ENCODE assay signal across 1 cellular context in the genomic region with DNA sequence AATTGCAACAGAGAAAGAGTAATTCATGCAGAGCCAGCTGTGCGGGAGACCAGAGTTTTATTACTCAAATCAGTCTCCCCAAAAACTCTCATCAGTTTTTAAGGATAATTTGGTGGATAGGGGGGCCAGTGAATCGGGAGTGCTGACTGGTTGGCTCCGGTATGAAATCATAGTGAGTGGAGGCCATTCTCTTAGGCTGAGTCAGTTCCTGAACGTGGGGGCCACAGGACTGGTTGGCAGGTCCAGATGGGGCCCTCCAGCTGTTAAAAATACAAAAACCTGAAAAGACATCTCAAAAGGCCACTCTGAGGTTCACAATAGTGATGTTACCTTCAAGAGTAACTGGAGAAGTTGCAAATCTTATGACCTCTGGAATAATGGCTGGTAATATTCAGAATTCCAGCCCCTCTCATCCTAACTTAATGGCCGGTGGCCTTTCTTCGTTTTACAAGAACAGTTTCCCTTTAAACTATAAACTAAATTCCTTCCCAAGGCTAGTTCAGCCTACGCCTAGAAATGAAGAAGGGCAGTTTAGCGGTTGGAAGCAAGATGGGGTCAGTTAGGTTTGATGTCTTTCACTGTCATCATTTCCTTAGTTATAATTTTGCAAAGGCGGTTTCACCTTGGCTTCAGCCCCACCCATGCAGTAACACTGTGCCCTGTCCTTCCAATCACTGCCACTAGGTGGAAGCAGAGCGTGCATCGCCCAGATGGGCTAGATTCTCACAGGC.
TF ChIP-seq lines count a peak whose summit lies in the region.

No MANE protein-coding gene starts in this region.

TF ChIP-seq in HepG2, 621 proteins besides CTCF, POLR2A, EP300 and RAD21 (continued from another document and continues in another):
- TF ChIP-seq, protein P1, sequence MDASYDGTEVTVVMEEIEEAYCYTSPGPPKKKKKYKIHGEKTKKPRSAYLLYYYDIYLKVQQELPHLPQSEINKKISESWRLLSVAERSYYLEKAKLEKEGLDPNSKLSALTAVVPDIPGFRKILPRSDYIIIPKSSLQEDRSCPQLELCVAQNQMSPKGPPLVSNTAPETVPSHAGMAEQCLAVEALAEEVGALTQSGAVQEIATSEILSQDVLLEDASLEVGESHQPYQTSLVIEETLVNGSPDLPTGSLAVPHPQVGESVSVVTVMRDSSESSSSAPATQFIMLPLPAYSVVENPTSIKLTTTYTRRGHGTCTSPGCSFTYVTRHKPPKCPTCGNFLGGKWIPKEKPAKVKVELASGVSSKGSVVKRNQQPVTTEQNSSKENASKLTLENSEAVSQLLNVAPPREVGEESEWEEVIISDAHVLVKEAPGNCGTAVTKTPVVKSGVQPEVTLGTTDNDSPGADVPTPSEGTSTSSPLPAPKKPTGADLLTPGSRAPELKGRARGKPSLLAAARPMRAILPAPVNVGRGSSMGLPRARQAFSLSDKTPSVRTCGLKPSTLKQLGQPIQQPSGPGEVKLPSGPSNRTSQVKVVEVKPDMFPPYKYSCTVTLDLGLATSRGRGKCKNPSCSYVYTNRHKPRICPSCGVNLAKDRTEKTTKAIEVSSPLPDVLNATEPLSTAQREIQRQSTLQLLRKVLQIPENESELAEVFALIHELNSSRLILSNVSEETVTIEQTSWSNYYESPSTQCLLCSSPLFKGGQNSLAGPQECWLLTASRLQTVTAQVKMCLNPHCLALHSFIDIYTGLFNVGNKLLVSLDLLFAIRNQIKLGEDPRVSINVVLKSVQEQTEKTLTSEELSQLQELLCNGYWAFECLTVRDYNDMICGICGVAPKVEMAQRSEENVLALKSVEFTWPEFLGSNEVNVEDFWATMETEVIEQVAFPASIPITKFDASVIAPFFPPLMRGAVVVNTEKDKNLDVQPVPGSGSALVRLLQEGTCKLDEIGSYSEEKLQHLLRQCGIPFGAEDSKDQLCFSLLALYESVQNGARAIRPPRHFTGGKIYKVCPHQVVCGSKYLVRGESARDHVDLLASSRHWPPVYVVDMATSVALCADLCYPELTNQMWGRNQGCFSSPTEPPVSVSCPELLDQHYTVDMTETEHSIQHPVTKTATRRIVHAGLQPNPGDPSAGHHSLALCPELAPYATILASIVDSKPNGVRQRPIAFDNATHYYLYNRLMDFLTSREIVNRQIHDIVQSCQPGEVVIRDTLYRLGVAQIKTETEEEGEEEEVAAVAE (CRISPR knock-in tag; IDR thresholded peaks at IDR 0.05; ENCODE audit: borderline replicate concordance) = 0 out of 2 replicates have a peak, but pooled peaks have one; percentile 36
- TF ChIP-seq ZNF12 (CRISPR knock-in tag; IDR thresholded peaks at IDR 0.05) = no peak
- TF ChIP-seq KLF6 (CRISPR knock-in tag; IDR thresholded peaks at IDR 0.05) = no peak
- peak; percentile 57 for TF ChIP-seq XRCC5 (optimal IDR thresholded peaks at IDR 0.05; ENCODE audit: low read length)
- peak; percentile 74 for TF ChIP-seq STAG1 (CRISPR knock-in tag; IDR thresholded peaks at IDR 0.05)
- TF ChIP-seq, protein P2, sequence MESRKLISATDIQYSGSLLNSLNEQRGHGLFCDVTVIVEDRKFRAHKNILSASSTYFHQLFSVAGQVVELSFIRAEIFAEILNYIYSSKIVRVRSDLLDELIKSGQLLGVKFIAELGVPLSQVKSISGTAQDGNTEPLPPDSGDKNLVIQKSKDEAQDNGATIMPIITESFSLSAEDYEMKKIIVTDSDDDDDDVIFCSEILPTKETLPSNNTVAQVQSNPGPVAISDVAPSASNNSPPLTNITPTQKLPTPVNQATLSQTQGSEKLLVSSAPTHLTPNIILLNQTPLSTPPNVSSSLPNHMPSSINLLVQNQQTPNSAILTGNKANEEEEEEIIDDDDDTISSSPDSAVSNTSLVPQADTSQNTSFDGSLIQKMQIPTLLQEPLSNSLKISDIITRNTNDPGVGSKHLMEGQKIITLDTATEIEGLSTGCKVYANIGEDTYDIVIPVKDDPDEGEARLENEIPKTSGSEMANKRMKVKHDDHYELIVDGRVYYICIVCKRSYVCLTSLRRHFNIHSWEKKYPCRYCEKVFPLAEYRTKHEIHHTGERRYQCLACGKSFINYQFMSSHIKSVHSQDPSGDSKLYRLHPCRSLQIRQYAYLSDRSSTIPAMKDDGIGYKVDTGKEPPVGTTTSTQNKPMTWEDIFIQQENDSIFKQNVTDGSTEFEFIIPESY (CRISPR knock-in tag; IDR thresholded peaks at IDR 0.05) = 0 out of 2 replicates have a peak, but pooled peaks have one; percentile 21
- TF ChIP-seq ZNF335 (CRISPR knock-in tag; IDR thresholded peaks at IDR 0.05) = 0 out of 2 replicates have a peak, but pooled peaks have one; percentile 25
- TF ChIP-seq SOX5 (CRISPR knock-in tag; IDR thresholded peaks at IDR 0.05; ENCODE audit: borderline replicate concordance) = peak; percentile 9; the same call in 1 of the 2 replicates
- TF ChIP-seq KAT8 (CRISPR knock-in tag; IDR thresholded peaks at IDR 0.05) = 0 out of 2 replicates have a peak, but pooled peaks have one; percentile 13
- TF ChIP-seq NFIB (CRISPR knock-in tag; IDR thresholded peaks at IDR 0.05; ENCODE audit: borderline replicate concordance) = no peak
- peak; percentile 30; the same call in 1 of the 2 replicates for TF ChIP-seq SAP130 (CRISPR knock-in tag; IDR thresholded peaks at IDR 0.05; ENCODE audit: low read depth)
- TF ChIP-seq AGO2 (optimal IDR thresholded peaks at IDR 0.05; ENCODE audit: low read depth, low read length) = no peak
- TF ChIP-seq POLR2G (IDR thresholded peaks at IDR 0.05; ENCODE audit: low read depth, low read length) = no peak
- 0 out of 2 replicates have a peak, but pooled peaks have one; percentile 21 for TF ChIP-seq MIXL1 (CRISPR knock-in tag; IDR thresholded peaks at IDR 0.05)
- peak; percentile 66 for TF ChIP-seq SMC3 (IDR thresholded peaks at IDR 0.05; ENCODE audit: low read length)
- TF ChIP-seq SYNCRIP (IDR thresholded peaks at IDR 0.05; ENCODE audit: insufficient read depth, low read depth, low read length) = no peak
- TF ChIP-seq, protein P3, sequence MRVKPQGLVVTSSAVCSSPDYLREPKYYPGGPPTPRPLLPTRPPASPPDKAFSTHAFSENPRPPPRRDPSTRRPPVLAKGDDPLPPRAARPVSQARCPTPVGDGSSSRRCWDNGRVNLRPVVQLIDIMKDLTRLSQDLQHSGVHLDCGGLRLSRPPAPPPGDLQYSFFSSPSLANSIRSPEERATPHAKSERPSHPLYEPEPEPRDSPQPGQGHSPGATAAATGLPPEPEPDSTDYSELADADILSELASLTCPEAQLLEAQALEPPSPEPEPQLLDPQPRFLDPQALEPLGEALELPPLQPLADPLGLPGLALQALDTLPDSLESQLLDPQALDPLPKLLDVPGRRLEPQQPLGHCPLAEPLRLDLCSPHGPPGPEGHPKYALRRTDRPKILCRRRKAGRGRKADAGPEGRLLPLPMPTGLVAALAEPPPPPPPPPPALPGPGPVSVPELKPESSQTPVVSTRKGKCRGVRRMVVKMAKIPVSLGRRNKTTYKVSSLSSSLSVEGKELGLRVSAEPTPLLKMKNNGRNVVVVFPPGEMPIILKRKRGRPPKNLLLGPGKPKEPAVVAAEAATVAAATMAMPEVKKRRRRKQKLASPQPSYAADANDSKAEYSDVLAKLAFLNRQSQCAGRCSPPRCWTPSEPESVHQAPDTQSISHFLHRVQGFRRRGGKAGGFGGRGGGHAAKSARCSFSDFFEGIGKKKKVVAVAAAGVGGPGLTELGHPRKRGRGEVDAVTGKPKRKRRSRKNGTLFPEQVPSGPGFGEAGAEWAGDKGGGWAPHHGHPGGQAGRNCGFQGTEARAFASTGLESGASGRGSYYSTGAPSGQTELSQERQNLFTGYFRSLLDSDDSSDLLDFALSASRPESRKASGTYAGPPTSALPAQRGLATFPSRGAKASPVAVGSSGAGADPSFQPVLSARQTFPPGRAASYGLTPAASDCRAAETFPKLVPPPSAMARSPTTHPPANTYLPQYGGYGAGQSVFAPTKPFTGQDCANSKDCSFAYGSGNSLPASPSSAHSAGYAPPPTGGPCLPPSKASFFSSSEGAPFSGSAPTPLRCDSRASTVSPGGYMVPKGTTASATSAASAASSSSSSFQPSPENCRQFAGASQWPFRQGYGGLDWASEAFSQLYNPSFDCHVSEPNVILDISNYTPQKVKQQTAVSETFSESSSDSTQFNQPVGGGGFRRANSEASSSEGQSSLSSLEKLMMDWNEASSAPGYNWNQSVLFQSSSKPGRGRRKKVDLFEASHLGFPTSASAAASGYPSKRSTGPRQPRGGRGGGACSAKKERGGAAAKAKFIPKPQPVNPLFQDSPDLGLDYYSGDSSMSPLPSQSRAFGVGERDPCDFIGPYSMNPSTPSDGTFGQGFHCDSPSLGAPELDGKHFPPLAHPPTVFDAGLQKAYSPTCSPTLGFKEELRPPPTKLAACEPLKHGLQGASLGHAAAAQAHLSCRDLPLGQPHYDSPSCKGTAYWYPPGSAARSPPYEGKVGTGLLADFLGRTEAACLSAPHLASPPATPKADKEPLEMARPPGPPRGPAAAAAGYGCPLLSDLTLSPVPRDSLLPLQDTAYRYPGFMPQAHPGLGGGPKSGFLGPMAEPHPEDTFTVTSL (CRISPR knock-in tag; IDR thresholded peaks at IDR 0.05; ENCODE audit: borderline replicate concordance) = 0 out of 2 replicates have a peak, but pooled peaks have one; percentile 10
- TF ChIP-seq, protein P4, sequence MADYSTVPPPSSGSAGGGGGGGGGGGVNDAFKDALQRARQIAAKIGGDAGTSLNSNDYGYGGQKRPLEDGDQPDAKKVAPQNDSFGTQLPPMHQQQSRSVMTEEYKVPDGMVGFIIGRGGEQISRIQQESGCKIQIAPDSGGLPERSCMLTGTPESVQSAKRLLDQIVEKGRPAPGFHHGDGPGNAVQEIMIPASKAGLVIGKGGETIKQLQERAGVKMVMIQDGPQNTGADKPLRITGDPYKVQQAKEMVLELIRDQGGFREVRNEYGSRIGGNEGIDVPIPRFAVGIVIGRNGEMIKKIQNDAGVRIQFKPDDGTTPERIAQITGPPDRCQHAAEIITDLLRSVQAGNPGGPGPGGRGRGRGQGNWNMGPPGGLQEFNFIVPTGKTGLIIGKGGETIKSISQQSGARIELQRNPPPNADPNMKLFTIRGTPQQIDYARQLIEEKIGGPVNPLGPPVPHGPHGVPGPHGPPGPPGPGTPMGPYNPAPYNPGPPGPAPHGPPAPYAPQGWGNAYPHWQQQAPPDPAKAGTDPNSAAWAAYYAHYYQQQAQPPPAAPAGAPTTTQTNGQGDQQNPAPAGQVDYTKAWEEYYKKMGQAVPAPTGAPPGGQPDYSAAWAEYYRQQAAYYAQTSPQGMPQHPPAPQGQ (CRISPR knock-in tag; IDR thresholded peaks at IDR 0.05; ENCODE audit: borderline replicate concordance) = no peak
- peak; percentile 37; the same call in 1 of the 2 replicates for TF ChIP-seq GATAD1 (CRISPR knock-in tag; IDR thresholded peaks at IDR 0.05)
- TF ChIP-seq JUND (CRISPR knock-in tag; IDR thresholded peaks at IDR 0.05) = no peak
- TF ChIP-seq ZNF326 (CRISPR knock-in tag; IDR thresholded peaks at IDR 0.05; ENCODE audit: borderline replicate concordance) = no peak
- peak; percentile 33; the same call in 1 of the 2 replicates for TF ChIP-seq KMT2A (CRISPR knock-in tag; IDR thresholded peaks at IDR 0.05)
- TF ChIP-seq, protein P5, sequence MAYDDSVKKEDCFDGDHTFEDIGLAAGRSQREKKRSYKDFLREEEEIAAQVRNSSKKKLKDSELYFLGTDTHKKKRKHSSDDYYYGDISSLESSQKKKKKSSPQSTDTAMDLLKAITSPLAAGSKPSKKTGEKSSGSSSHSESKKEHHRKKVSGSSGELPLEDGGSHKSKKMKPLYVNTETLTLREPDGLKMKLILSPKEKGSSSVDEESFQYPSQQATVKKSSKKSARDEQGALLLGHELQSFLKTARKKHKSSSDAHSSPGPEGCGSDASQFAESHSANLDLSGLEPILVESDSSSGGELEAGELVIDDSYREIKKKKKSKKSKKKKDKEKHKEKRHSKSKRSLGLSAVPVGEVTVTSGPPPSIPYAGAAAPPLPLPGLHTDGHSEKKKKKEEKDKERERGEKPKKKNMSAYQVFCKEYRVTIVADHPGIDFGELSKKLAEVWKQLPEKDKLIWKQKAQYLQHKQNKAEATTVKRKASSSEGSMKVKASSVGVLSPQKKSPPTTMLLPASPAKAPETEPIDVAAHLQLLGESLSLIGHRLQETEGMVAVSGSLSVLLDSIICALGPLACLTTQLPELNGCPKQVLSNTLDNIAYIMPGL (CRISPR knock-in tag; IDR thresholded peaks at IDR 0.05; ENCODE audit: borderline replicate concordance in 1 of 2, low read depth in 1 of 2) = peak in 1 of 2 experiments; percentile 81; a peak in 1 of 4 replicates
- no peak for TF ChIP-seq ZFP37 (CRISPR knock-in tag; IDR thresholded peaks at IDR 0.05; ENCODE audit: borderline replicate concordance)
- TF ChIP-seq ZNF205 (CRISPR knock-in tag; IDR thresholded peaks at IDR 0.05) = 0 out of 2 replicates have a peak, but pooled peaks have one; percentile 27
- TF ChIP-seq, protein P6, sequence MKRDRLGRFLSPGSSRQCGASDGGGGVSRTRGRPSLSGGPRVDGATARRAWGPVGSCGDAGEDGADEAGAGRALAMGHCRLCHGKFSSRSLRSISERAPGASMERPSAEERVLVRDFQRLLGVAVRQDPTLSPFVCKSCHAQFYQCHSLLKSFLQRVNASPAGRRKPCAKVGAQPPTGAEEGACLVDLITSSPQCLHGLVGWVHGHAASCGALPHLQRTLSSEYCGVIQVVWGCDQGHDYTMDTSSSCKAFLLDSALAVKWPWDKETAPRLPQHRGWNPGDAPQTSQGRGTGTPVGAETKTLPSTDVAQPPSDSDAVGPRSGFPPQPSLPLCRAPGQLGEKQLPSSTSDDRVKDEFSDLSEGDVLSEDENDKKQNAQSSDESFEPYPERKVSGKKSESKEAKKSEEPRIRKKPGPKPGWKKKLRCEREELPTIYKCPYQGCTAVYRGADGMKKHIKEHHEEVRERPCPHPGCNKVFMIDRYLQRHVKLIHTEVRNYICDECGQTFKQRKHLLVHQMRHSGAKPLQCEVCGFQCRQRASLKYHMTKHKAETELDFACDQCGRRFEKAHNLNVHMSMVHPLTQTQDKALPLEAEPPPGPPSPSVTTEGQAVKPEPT (CRISPR knock-in tag; IDR thresholded peaks at IDR 0.05; ENCODE audit: low read depth) = no peak
- TF ChIP-seq, protein P7, sequence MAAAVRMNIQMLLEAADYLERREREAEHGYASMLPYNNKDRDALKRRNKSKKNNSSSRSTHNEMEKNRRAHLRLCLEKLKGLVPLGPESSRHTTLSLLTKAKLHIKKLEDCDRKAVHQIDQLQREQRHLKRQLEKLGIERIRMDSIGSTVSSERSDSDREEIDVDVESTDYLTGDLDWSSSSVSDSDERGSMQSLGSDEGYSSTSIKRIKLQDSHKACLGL (CRISPR knock-in tag; IDR thresholded peaks at IDR 0.05) = no peak
- 0 out of 2 replicates have a peak, but pooled peaks have one; percentile 36 for TF ChIP-seq IRF2 (CRISPR knock-in tag; IDR thresholded peaks at IDR 0.05)
- no peak for TF ChIP-seq ZNF333 (CRISPR knock-in tag; IDR thresholded peaks at IDR 0.05; ENCODE audit: borderline replicate concordance)
- TF ChIP-seq TCF12 (IDR thresholded peaks at IDR 0.05) = no peak
- no peak for TF ChIP-seq TCF12 (CRISPR knock-in tag; IDR thresholded peaks at IDR 0.05)
- TF ChIP-seq ZNF10 (CRISPR knock-in tag; IDR thresholded peaks at IDR 0.05; ENCODE audit: borderline replicate concordance, low read depth) = no peak
- TF ChIP-seq, protein P8, sequence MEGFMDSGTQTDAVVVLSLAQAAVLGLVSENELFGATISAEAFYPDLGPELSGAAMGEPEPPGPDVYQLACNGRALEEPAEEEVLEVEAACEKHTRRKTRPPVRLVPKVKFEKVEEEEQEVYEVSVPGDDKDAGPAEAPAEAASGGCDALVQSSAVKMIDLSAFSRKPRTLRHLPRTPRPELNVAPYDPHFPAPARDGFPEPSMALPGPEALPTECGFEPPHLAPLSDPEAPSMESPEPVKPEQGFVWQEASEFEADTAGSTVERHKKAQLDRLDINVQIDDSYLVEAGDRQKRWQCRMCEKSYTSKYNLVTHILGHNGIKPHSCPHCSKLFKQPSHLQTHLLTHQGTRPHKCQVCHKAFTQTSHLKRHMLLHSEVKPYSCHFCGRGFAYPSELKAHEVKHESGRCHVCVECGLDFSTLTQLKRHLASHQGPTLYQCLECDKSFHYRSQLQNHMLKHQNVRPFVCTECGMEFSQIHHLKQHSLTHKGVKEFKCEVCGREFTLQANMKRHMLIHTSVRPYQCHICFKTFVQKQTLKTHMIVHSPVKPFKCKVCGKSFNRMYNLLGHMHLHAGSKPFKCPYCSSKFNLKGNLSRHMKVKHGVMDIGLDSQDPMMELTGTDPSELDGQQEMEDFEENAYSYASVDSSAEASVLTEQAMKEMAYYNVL (CRISPR knock-in tag; IDR thresholded peaks at IDR 0.05; ENCODE audit: borderline replicate concordance) = no peak
- TF ChIP-seq CHD2 (IDR thresholded peaks at IDR 0.05; ENCODE audit: low read depth, low read length) = no peak
